Comparison of ENCODE assay signal across 15 cellular contexts in the genomic region with DNA sequence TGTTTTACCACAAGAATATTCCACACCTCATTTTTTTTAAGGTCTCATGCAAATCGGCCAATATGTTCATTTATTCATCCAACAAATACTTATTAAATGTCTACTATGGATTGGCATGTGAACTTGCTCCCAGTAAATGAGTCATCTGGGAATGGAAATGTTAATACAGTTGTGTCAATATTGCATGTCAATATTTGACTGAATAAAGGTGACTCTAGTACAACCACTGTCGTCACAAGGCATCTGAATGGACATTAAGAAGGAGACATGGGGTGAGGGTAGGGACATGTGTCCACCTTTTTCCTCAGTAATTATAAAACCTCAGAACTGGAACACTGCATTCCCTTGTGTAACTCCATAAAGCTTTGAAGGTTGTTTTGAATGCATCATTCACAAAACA.
"Had no signal": no experiment of that assay in that cellular context is flagged by ENCODE, and none has a peak within 500 bp of the region (broad histone marks: within the 10 kb centered on the region; RNA-seq: fewer than 3 reads in every experiment).

No MANE protein-coding gene starts in this region.

- H3K4me1 ChIP-seq: esophagus muscularis mucosa, psoas muscle, spleen, tibial nerve had no signal

- H3K9me3 Mint-ChIP-seq: activated T-helper 1 cell treated with anti-CD3 and anti-CD28 coated beads, Interleukin-12 subunit alpha, Interleukin-12 subunit beta, Interleukin-2, Interleukin-4 antibody, amounts not matched to agents 30 ng/mL and 10 ng/mL and 1 ng/mL, durations not matched to agents 14 hours and 24 hours and 36 hours; stimulated activated memory B cell treated with anti-CD40 and anti-IgM and Interleukin-4, amounts not matched to agents 10 μg/mL and 1 μg/mL and 100 μg/mL, for 72 hours had no signal

- H3K4me3 Mint-ChIP-seq: activated CD4-positive, alpha-beta memory T cell treated with anti-CD3 and anti-CD28 coated beads, Interleukin-2, amount 10 ng/mL, durations not matched to agents 7 days and 5 days; activated T-helper 1 cell treated with anti-CD3 and anti-CD28 coated beads, Interleukin-12 subunit alpha, Interleukin-12 subunit beta, Interleukin-2, Interleukin-4 antibody, amounts not matched to agents 30 ng/mL and 10 ng/mL and 1 ng/mL, durations not matched to agents 14 hours and 24 hours and 36 hours; natural killer cell; stimulated activated memory B cell treated with anti-CD40 and anti-IgM and Interleukin-4, amounts not matched to agents 10 μg/mL and 1 μg/mL and 100 μg/mL, for 72 hours had no signal

- H3K9me3 ChIP-seq: esophagus muscularis mucosa, psoas muscle, tibial nerve had no signal

- DNase-seq: activated CD4-positive, alpha-beta memory T cell treated with anti-CD3 and anti-CD28 coated beads, Interleukin-2, amount 10 ng/mL, durations not matched to agents 7 days and 5 days; activated naive CD4-positive, alpha-beta T cell; aorta; left cardiac atrium; mammary epithelial cell; natural killer cell; psoas muscle; spleen; stimulated activated CD4-positive, alpha-beta T cell treated with anti-CD3 and anti-CD28 coated beads, Interleukin-1b, Interleukin-23, amount 100 ng/mL, for 48 hours had no signal

- FAIRE-seq: endometrium had no signal

- H3K27me3 Mint-ChIP-seq: activated CD4-positive, alpha-beta memory T cell treated with anti-CD3 and anti-CD28 coated beads, Interleukin-2, amount 10 ng/mL, durations not matched to agents 7 days and 5 days; stimulated activated memory B cell treated with anti-CD40 and anti-IgM and Interleukin-4, amounts not matched to agents 10 μg/mL and 1 μg/mL and 100 μg/mL, for 72 hours had no signal

- H3K27ac Mint-ChIP-seq: activated CD4-positive, alpha-beta memory T cell treated with anti-CD3 and anti-CD28 coated beads, Interleukin-2, amount 10 ng/mL, durations not matched to agents 7 days and 5 days; activated T-helper 1 cell treated with anti-CD3 and anti-CD28 coated beads, Interleukin-12 subunit alpha, Interleukin-12 subunit beta, Interleukin-2, Interleukin-4 antibody, amounts not matched to agents 30 ng/mL and 10 ng/mL and 1 ng/mL, durations not matched to agents 14 hours and 24 hours and 36 hours; natural killer cell; stimulated activated memory B cell treated with anti-CD40 and anti-IgM and Interleukin-4, amounts not matched to agents 10 μg/mL and 1 μg/mL and 100 μg/mL, for 72 hours had no signal

- H3K36me3 Mint-ChIP-seq: stimulated activated memory B cell treated with anti-CD40 and anti-IgM and Interleukin-4, amounts not matched to agents 10 μg/mL and 1 μg/mL and 100 μg/mL, for 72 hours had no signal

- H3K4me3 ChIP-seq: cardiac muscle cell, esophagus muscularis mucosa, psoas muscle, spleen, tibial nerve had no signal

- H3K4me1 Mint-ChIP-seq: activated CD4-positive, alpha-beta memory T cell treated with anti-CD3 and anti-CD28 coated beads, Interleukin-2, amount 10 ng/mL, durations not matched to agents 7 days and 5 days; natural killer cell; stimulated activated memory B cell treated with anti-CD40 and anti-IgM and Interleukin-4, amounts not matched to agents 10 μg/mL and 1 μg/mL and 100 μg/mL, for 72 hours had no signal

- H3K27me3 ChIP-seq: cardiac muscle cell, esophagus muscularis mucosa, spleen, tibial nerve had no signal

- H3K27ac ChIP-seq: cardiac muscle cell, esophagus muscularis mucosa, psoas muscle, spleen, tibial nerve had no signal

- H3K36me3 ChIP-seq: cardiac muscle cell, esophagus muscularis mucosa, spleen, tibial nerve had no signal
